Comparison of ENCODE assay signal across 19 cellular contexts in genomic region chr4:109209647-109210046, GRCh38.
"Had no signal": no experiment of that assay in that cellular context is flagged by ENCODE, and none has a peak within 500 bp of the region (broad histone marks: within the 10 kb centered on the region; RNA-seq: fewer than 3 reads in every experiment).

No MANE protein-coding gene starts in this region.

- DNase-seq: dermis blood vessel endothelial cell; dorsolateral prefrontal cortex; effector CD4-positive, alpha-beta T cell; effector memory CD4-positive, alpha-beta T cell; esophagus squamous epithelium; foreskin fibroblast; glutamatergic neuron; head of caudate nucleus; heart right ventricle; hippocampal formation; left cardiac atrium; left lung; left ventricle myocardium superior; lower lobe of right lung; mesenchymal stem cell; mucosa of descending colon had no signal

- H3K27ac Mint-ChIP-seq: mesothelial cell of epicardium had no signal

- H3K27me3 ChIP-seq: dorsolateral prefrontal cortex, esophagus squamous epithelium, heart right ventricle, left lung had no signal

- H3K27ac ChIP-seq: coronary artery, dorsolateral prefrontal cortex, esophagus squamous epithelium, heart right ventricle, left lung, lower lobe of right lung had no signal

- H3K9me3 Mint-ChIP-seq: mesothelial cell of epicardium had no signal

- ATAC-seq: esophagus mucosa, heart right ventricle, left cardiac atrium, left lung, left ventricle myocardium superior, lower lobe of right lung, mucosa of descending colon had no signal

- H3K36me3 ChIP-seq: esophagus squamous epithelium, heart right ventricle, left lung, lower lobe of right lung had no signal

- H3K4me3 Mint-ChIP-seq: mesothelial cell of epicardium had no signal

- H3K9me3 ChIP-seq: esophagus squamous epithelium, heart right ventricle, left lung, lower lobe of right lung, mucosa of descending colon had no signal

- H3K4me1 ChIP-seq: left lung, lower lobe of right lung had no signal

- H3K4me3 ChIP-seq: coronary artery, dorsolateral prefrontal cortex, esophagus squamous epithelium, heart right ventricle, left lung, lower lobe of right lung, mucosa of descending colon had no signal
